18 cellular contexts compared by ENCODE assay signal in the genomic region with DNA sequence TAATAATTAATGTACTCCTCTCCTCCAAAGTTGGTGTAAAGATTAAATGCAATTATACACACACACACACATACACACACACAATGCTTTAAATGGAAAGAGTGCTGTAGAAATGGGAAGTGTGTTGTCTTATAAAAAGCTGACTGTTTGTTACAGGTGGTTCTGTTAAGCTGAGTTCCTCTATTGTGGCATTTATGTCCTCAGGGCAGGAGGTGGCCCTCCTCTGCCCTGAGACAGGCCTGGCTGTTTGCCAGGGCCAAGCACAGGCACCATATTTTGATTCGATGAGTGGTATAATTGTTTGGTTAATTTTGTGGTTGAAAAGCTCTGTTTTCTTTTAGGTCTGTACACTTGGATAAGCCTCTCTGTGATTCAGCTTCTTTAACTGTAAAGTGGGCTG.
DNase-seq lines count a peak whose midpoint lies in the region; TF ChIP-seq lines count a peak whose summit lies in the region.
"Had no signal": no experiment of that assay in that cellular context is flagged by ENCODE, and none has a peak within 500 bp of the region (broad histone marks: within the 10 kb centered on the region; RNA-seq: fewer than 3 reads in every experiment).

No MANE protein-coding gene starts in this region.

- no CpG with 5 or more reads among the region's 1 CpG for WGBS in H9 (ENCODE audit: extremely low coverage, insufficient read length, low lambda C conversion rate)
- no CpG with 5 or more reads among the region's 1 CpG for WGBS in mesendoderm (ENCODE audit: extremely low coverage, insufficient coverage, low lambda C conversion rate)

- H4K91ac ChIP-seq in H9 (ENCODE audit: insufficient read length, low read depth, low read length), result no peak overlapping the region

- TF ChIP-seq CTCF in H9 (conservative IDR thresholded peaks at IDR 0.05), result no peak

- no peak overlapping the region for H3K14ac ChIP-seq in H9 (ENCODE audit: insufficient read depth, low read length)

- no peak overlapping the region for H3K27ac Mint-ChIP-seq in H9
- H3K27ac Mint-ChIP-seq: activated naive CD8-positive, alpha-beta T cell treated with anti-CD3 and anti-CD28 coated beads, Interleukin-2, amount 50 U/mL, for 24 hours; immature natural killer cell; nephron progenitor cell; stimulated activated effector memory CD8-positive, alpha-beta T cell treated with anti-CD3 and anti-CD28 coated beads, Interleukin-12 subunit alpha, Interleukin-12 subunit beta, amount 100 ng/mL, for 72 hours had no signal

- no peaks in the 10 kb centered on the region for H3K4me1 Mint-ChIP-seq in H9
- H3K4me1 Mint-ChIP-seq: activated naive CD8-positive, alpha-beta T cell treated with anti-CD3 and anti-CD28 coated beads, Interleukin-2, amount 50 U/mL, for 24 hours; immature natural killer cell; nephron progenitor cell; stimulated activated effector memory CD8-positive, alpha-beta T cell treated with anti-CD3 and anti-CD28 coated beads, Interleukin-12 subunit alpha, Interleukin-12 subunit beta, amount 100 ng/mL, for 72 hours had no signal

- no peak overlapping the region for H2BK120ac ChIP-seq in H9 (ENCODE audit: low read depth, low read length, poor library complexity, severe bottlenecking)
- no peak overlapping the region for H2BK120ac ChIP-seq in mesendoderm (ENCODE audit: low read depth, low read length)

- no peak overlapping the region for H3K56ac ChIP-seq in H9 (ENCODE audit: insufficient read length, low read depth, low read length)
- H3K56ac ChIP-seq in mesendoderm (ENCODE audit: low read length), result no peak overlapping the region

- H3K18ac ChIP-seq in H9 (ENCODE audit: insufficient read length, low read depth, low read length), result no peak overlapping the region
- H3K18ac ChIP-seq in mesendoderm (ENCODE audit: low read length), result no peak overlapping the region

- H3K36me3 ChIP-seq in BLaER1 treated with 17β-estradiol and CSF1 and Interleukin-3, amounts not matched to agents 10 nM and 100 nM, result no peaks in the 10 kb centered on the region
- H3K36me3 ChIP-seq in SJCRH30 (no peaks in the 10 kb centered on the region), mesendoderm (ENCODE audit: control insufficient read depth, insufficient read depth, low read length) (no peaks in the 10 kb centered on the region)
- H3K36me3 ChIP-seq: esophagus squamous epithelium, spleen had no signal

- no peaks in the 10 kb centered on the region for H3K23me2 ChIP-seq in H9 (ENCODE audit: insufficient read length, low read depth, low read length, poor library complexity, severe bottlenecking)

- 0 out of 7 replicates have a peak, but pooled peaks cover 0 to 4% (median 0%) of the 10 kb centered on the region in 3 experiments for H3K36me3 Mint-ChIP-seq in H9 (ENCODE audit: insufficient read depth in 1 of 3, low read depth in 3 of 3)
- H3K36me3 Mint-ChIP-seq: immature natural killer cell; stimulated activated effector memory CD8-positive, alpha-beta T cell treated with anti-CD3 and anti-CD28 coated beads, Interleukin-12 subunit alpha, Interleukin-12 subunit beta, amount 100 ng/mL, for 72 hours had no signal

- H2BK5ac ChIP-seq in H9 (ENCODE audit: insufficient read length, low read length) (no peak overlapping the region), mesendoderm (ENCODE audit: low read length) (no peak overlapping the region)

- no peaks in the 10 kb centered on the region for H3K27me3 ChIP-seq in BLaER1 treated with 17β-estradiol and CSF1 and Interleukin-3, amounts not matched to agents 10 nM and 100 nM
- H3K27me3 ChIP-seq in H9 (ENCODE audit: insufficient read depth, low read length) (no peaks in the 10 kb centered on the region), SJCRH30 (no peaks in the 10 kb centered on the region), mesendoderm (ENCODE audit: insufficient read depth, low read length, poor library complexity) (no peaks in the 10 kb centered on the region)
- H3K27me3 ChIP-seq: esophagus squamous epithelium, spleen had no signal

- no peak overlapping the region for H3K9ac ChIP-seq in BLaER1 treated with 17β-estradiol and CSF1 and Interleukin-3, amounts not matched to agents 10 nM and 100 nM
- H3K9ac ChIP-seq in H9 (ENCODE audit: extremely low read depth, insufficient read length, low read length), result no peak overlapping the region
- no peak overlapping the region for H3K9ac ChIP-seq in mesendoderm (ENCODE audit: low read length)

- H3K4me1 ChIP-seq in BLaER1 treated with 17β-estradiol and CSF1 and Interleukin-3, amounts not matched to agents 10 nM and 100 nM, result peaks cover 0 to 10% (median 8%) of the 10 kb centered on the region in 10 experiments; a peak in 11 of 20 replicates
- H3K4me1 ChIP-seq in H9 (ENCODE audit: insufficient read depth, low read length) (no peaks in the 10 kb centered on the region), SJCRH30 (no peaks in the 10 kb centered on the region), mesendoderm (ENCODE audit: control insufficient read depth, low read depth, low read length) (no peaks in the 10 kb centered on the region)
- H3K4me1 ChIP-seq: esophagus squamous epithelium, spleen had no signal

- H4K5ac ChIP-seq in H9 (ENCODE audit: insufficient read length, low read depth, low read length) (no peak overlapping the region), mesendoderm (ENCODE audit: low read length) (no peak overlapping the region)

- H2BK12ac ChIP-seq in H9 (ENCODE audit: insufficient read length, low read depth, low read length), result peak overlapping the region; percentile 82

- H3K23ac ChIP-seq in H9 (ENCODE audit: insufficient read length, low read depth, low read length), result no peak overlapping the region
- H3K23ac ChIP-seq in mesendoderm (ENCODE audit: low read length), result no peak overlapping the region

- H3K79me2 ChIP-seq in H9 (ENCODE audit: insufficient read depth, low read length) (no peaks in the 10 kb centered on the region), mesendoderm (ENCODE audit: control insufficient read depth, insufficient read depth, low read length) (no peaks in the 10 kb centered on the region)

- H3K9me3 Mint-ChIP-seq in H9, result peaks cover 3 to 5% of the 10 kb centered on the region in 2 experiments; a peak in 1 of 5 replicates
- H3K9me3 Mint-ChIP-seq: activated naive CD8-positive, alpha-beta T cell treated with anti-CD3 and anti-CD28 coated beads, Interleukin-2, amount 50 U/mL, for 24 hours; immature natural killer cell; nephron progenitor cell; stimulated activated effector memory CD8-positive, alpha-beta T cell treated with anti-CD3 and anti-CD28 coated beads, Interleukin-12 subunit alpha, Interleukin-12 subunit beta, amount 100 ng/mL, for 72 hours had no signal

- no peak overlapping the region for H2BK15ac ChIP-seq in H9 (ENCODE audit: low read depth, low read length)
- no peak overlapping the region for H2BK15ac ChIP-seq in mesendoderm (replicated peaks; ENCODE audit: low read depth)

- H3K4me3 ChIP-seq in BLaER1 treated with 17β-estradiol and CSF1 and Interleukin-3, amounts not matched to agents 10 nM and 100 nM, result no peak overlapping the region
- H3K4me3 ChIP-seq in SJCRH30 (no peak overlapping the region), mesendoderm (ENCODE audit: low read length) (no peak overlapping the region)
- H3K4me3 ChIP-seq: esophagus squamous epithelium, K562, spleen had no signal

- no peaks in the 10 kb centered on the region for H4K20me1 ChIP-seq in BLaER1 treated with 17β-estradiol and CSF1 and Interleukin-3, amounts not matched to agents 10 nM and 100 nM
- no peaks in the 10 kb centered on the region for H4K20me1 ChIP-seq in H9 (ENCODE audit: control insufficient read depth, insufficient read depth, insufficient read length)

- H3K4me3 Mint-ChIP-seq in H9, result no peak overlapping the region
- H3K4me3 Mint-ChIP-seq: activated naive CD8-positive, alpha-beta T cell treated with anti-CD3 and anti-CD28 coated beads, Interleukin-2, amount 50 U/mL, for 24 hours; immature natural killer cell; nephron progenitor cell; stimulated activated effector memory CD8-positive, alpha-beta T cell treated with anti-CD3 and anti-CD28 coated beads, Interleukin-12 subunit alpha, Interleukin-12 subunit beta, amount 100 ng/mL, for 72 hours had no signal

- DNase-seq in H9 (no peak), NCI-H2029 treated with DMSO at 0.1 percent for 48 hours (lab: John Stamatoyannopoulos, UW) (peak; percentile 62), SJCRH30 (peak; percentile 4 to 51), NCI-H510A (lab: John Stamatoyannopoulos, UW) (no peak), HuH-7 (ENCODE audit: low spot score) (no peak), mesendoderm (no peak)
- DNase-seq in activated naive CD4-positive, alpha-beta T cell treated with anti-CD3 and anti-CD28 coated beads, Interleukin-2, amount 50 U/mL, for 16 hours, result no peak
- DNase-seq: activated naive CD8-positive, alpha-beta T cell treated with anti-CD3 and anti-CD28 coated beads, Interleukin-2, amount 50 U/mL, for 24 hours; esophagus squamous epithelium; immature natural killer cell; NCI-H187; nephron progenitor cell; NK-92 treated with Interleukin-12 subunit alpha and Interleukin-12 subunit beta, amount 100 ng/mL, for 24 hours; Right ventricle myocardium superior; spleen had no signal

- H3K79me1 ChIP-seq in H9 (ENCODE audit: insufficient read depth, low read depth, low read length, poor library complexity, severe bottlenecking) (no peaks in the 10 kb centered on the region), mesendoderm (ENCODE audit: low read length) (no peaks in the 10 kb centered on the region)

- H3K9me3 ChIP-seq in BLaER1 treated with 17β-estradiol and CSF1 and Interleukin-3, amounts not matched to agents 10 nM and 100 nM (replicated peaks in 1 of 11), result no peaks in the 10 kb centered on the region
- no peaks in the 10 kb centered on the region for H3K9me3 ChIP-seq in H9 (ENCODE audit: control insufficient read depth, low read depth, low read length)
- H3K9me3 ChIP-seq in SJCRH30 (replicated peaks), result no peaks in the 10 kb centered on the region
- H3K9me3 ChIP-seq: esophagus squamous epithelium, spleen had no signal

- H3K27ac ChIP-seq in BLaER1 treated with 17β-estradiol and CSF1 and Interleukin-3, amounts not matched to agents 10 nM and 100 nM, result no peak overlapping the region
- H3K27ac ChIP-seq in H9 (ENCODE audit: insufficient read length, low read depth, low read length) (no peak overlapping the region), SJCRH30 (no peak overlapping the region), mesendoderm (ENCODE audit: low read depth, low read length) (no peak overlapping the region)
- H3K27ac ChIP-seq: esophagus squamous epithelium, spleen had no signal

- peak overlapping the region in 6 of 11 experiments; percentile 3 to 38 (median 16); a peak in 5 of 22 replicates for H3K4me2 ChIP-seq in BLaER1 treated with 17β-estradiol and CSF1 and Interleukin-3, amounts not matched to agents 10 nM and 100 nM
- H3K4me2 ChIP-seq in H9 (ENCODE audit: insufficient read depth, insufficient read length, low read length), result no peak overlapping the region
- no peak overlapping the region for H3K4me2 ChIP-seq in mesendoderm (ENCODE audit: low read length)

- H4K8ac ChIP-seq in H9 (replicated peaks; ENCODE audit: insufficient read length, low read depth, low read length) (no peak overlapping the region), mesendoderm (ENCODE audit: low read depth, low read length) (no peak overlapping the region)

- H3K4ac ChIP-seq in H9 (ENCODE audit: low read depth, low read length) (no peak overlapping the region), mesendoderm (ENCODE audit: low read depth, low read length) (no peak overlapping the region)

- no peaks in the 10 kb centered on the region for H3K27me3 Mint-ChIP-seq in H9 (ENCODE audit: low read depth)

- H2BK20ac ChIP-seq in H9 (ENCODE audit: low read depth, low read length, poor library complexity, severe bottlenecking), result no peak overlapping the region

- no peak overlapping the region for H2AFZ ChIP-seq in H9 (ENCODE audit: low read length)

- no peak overlapping the region for H3T11ph ChIP-seq in H9 (ENCODE audit: low read length)

- H2AK5ac ChIP-seq in H9 (ENCODE audit: insufficient read length, low read length) (no peak overlapping the region), mesendoderm (ENCODE audit: low read length) (no peak overlapping the region)

Comparison
In these comparisons a context has a peak if more than half of its experiments do, and no peak if none do; other contexts are left out.
1. H3K4me2 ChIP-seq: peak in BLaER1 treated with 17β-estradiol and CSF1 and Interleukin-3, amounts not matched to agents 10 nM and 100 nM (6 of 11); none in H9 (single experiment) and mesendoderm (single experiment).
2. DNase-seq: peak in NCI-H2029 treated with DMSO at 0.1 percent for 48 hours (single experiment) and SJCRH30 (2 of 2); none in H9 (single experiment), NCI-H510A (single experiment), HuH-7 (single experiment), activated naive CD4-positive, alpha-beta T cell treated with anti-CD3 and anti-CD28 coated beads, Interleukin-2, amount 50 U/mL, for 16 hours (single experiment) and mesendoderm (single experiment).